Comparison of ENCODE assay signal across 21 cellular contexts in genomic region chr1:36456391-36456928, GRCh38. TPM values are rescaled to one million over a fixed set of nuclear protein-coding genes. Genes with fewer than 3 reads are reported as not detected.
"Had no signal": no experiment of that assay in that cellular context is flagged by ENCODE, and none has a peak within 500 bp of the region (broad histone marks: within the 10 kb centered on the region; RNA-seq: fewer than 3 reads in every experiment).

No MANE protein-coding gene starts in this region.

- H3K9me3 ChIP-seq: sigmoid colon, stomach, thoracic aorta had no signal

- H3K4me1 ChIP-seq: sigmoid colon had no signal

- H3K4me3 ChIP-seq: sigmoid colon, stomach, thoracic aorta had no signal

- H3K27me3 ChIP-seq: sigmoid colon, stomach had no signal

- FAIRE-seq: endometrium, urothelium cell line had no signal

- H3K4me3 Mint-ChIP-seq: activated T-cell treated with anti-CD3 and anti-CD28 coated beads, Interleukin-2, amount 50 U/mL, for 4 hours; brain had no signal

- H3K27ac ChIP-seq: sigmoid colon, stomach, thoracic aorta had no signal

- H3K9me3 Mint-ChIP-seq: activated T-cell treated with anti-CD3 and anti-CD28 coated beads, Interleukin-2, amount 50 U/mL, for 4 hours; brain had no signal

- DNase-seq: activated CD4-positive, CD25-positive, alpha-beta regulatory T cell; activated CD8-positive, alpha-beta memory T cell treated with anti-CD3 and anti-CD28 coated beads for 24 hours; activated T-cell treated with anti-CD3 and anti-CD28 coated beads, Interleukin-2, amount 50 U/mL, for 4 hours; amniotic stem cell; cerebellar nuclear complex; hippocampal formation; left ventricle myocardium superior; mesenchymal stem cell; sigmoid colon; stimulated activated CD4-positive, alpha-beta T cell treated with anti-CD3 and anti-CD28 coated beads, Interleukin-2, amount 100 ng/mL, for 48 hours; stomach had no signal

- ATAC-seq: activated T-cell treated with anti-CD3 and anti-CD28 coated beads, Interleukin-2, amount 50 U/mL, for 4 hours; esophagus mucosa; left ventricle myocardium superior had no signal

- H3K27me3 Mint-ChIP-seq: brain had no signal

RNA-seq across cellular contexts. Expression of gene CSF3R, which starts 26.3 kb away (rescaled TPM):
- total RNA-seq: activated T-cell treated with anti-CD3 and anti-CD28 coated beads, Interleukin-2, amount 50 U/mL, for 4 hours; glomerular endothelial cell; kidney epithelial cell; osteocyte; pulmonary artery endothelial cell had no signal
- polyA plus RNA-seq: neural cell had no signal
